9 cellular contexts compared by ENCODE assay signal in the genomic region with DNA sequence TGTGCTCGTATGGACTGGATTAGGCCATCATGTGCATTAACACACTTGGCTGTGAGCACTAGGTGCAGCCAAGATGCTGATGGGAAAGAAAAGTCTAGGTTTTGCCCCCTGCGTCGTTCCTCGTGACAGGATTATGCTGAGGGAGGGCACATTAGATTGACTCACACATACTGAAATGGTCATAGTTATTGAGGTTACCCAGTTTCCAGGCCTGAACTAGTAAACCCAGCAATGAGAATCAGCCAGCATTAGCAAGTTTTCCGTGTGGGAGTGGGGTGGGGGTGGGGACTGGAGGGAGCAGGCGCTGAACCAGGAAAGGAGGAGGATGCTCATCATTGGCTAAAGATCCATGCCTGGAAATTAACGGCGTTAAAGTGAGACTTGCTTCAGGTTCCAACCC.
DNase-seq lines count a peak whose midpoint lies in the region; ATAC-seq, FAIRE-seq and TF ChIP-seq lines count a peak whose summit lies in the region.
"Had no signal": no experiment of that assay in that cellular context is flagged by ENCODE, and none has a peak within 500 bp of the region (broad histone marks: within the 10 kb centered on the region; RNA-seq: fewer than 3 reads in every experiment).

No MANE protein-coding gene starts in this region.

- H4K20me1 ChIP-seq in HepG2 (ENCODE audit: insufficient read depth, low read length): no peaks in the 10 kb centered on the region
- H4K20me1 ChIP-seq in endothelial cell of umbilical vein (replicated peaks; ENCODE audit: control insufficient read depth, extremely low read depth, insufficient read depth, low read length): no peaks in the 10 kb centered on the region

- H2AFZ ChIP-seq in HepG2 (ENCODE audit: low read length) (no peak overlapping the region), endothelial cell of umbilical vein (ENCODE audit: low read depth, low read length) (no peak overlapping the region)

- TF ChIP-seq RAD21 in liver (IDR thresholded peaks at IDR 0.05) (no peak), HepG2 (CRISPR knock-in tag; IDR thresholded peaks at IDR 0.05) (no peak)

- H3K36me3 Mint-ChIP-seq in nephron (ENCODE audit: low read depth): no peaks in the 10 kb centered on the region
- peaks cover 0 to 2% of the 10 kb centered on the region in 2 donors for H3K36me3 Mint-ChIP-seq in activated T-cell treated with anti-CD3 and anti-CD28 coated beads, Interleukin-2, amount 50 U/mL, for 72 hours (ENCODE audit: insufficient read depth in 2 of 2)

- FAIRE-seq in HepG2 (lab: Jason Lieb, UNC) (no peak), endothelial cell of umbilical vein (lab: Jason Lieb, UNC) (no peak), H54 (lab: Jason Lieb, UNC) (no peak)

- in situ Hi-C loops in HepG2 (cut with HindIII; ENCODE audit: extremely low pct_ligation_motif_present, low pct_unique_long_range_greater_than_20kb): no loop called here

- POLR2A ChIA-PET in HepG2 (lab: Yijun Ruan, JAX): no interaction called here
- POLR2A ChIA-PET in endothelial cell of umbilical vein (lab: Charles Lee): interaction anchor here (1.7 to 2.2 kb wide), 2 partner anchors 9 to 1206 kb away, joined by 6 to 8 read pairs; no protein-coding TSS in a partner anchor

- intact Hi-C loops in HepG2 (cut with micrococcal nuclease; ENCODE audit: unreplicated experiment) (no loop called here), endothelial cell of umbilical vein (cut with micrococcal nuclease) (no loop called here)

- peak overlapping the region; percentile 68 to 95 (median 87) for H3K4me3 ChIP-seq in liver (ENCODE audit: low read depth in 1 of 3, low read length in 3 of 3)
- H3K4me3 ChIP-seq in HepG2 (replicated peaks in 1 of 3; ENCODE audit: insufficient read depth in 1 of 3, low read depth in 2 of 3, low read length in 3 of 3): no peak overlapping the region
- peak overlapping the region in 1 of 3 experiments; percentile 32 for H3K4me3 ChIP-seq in endothelial cell of umbilical vein (replicated peaks in 1 of 3; ENCODE audit: insufficient read depth in 1 of 3, low read depth in 1 of 3, low read length in 3 of 3)

- CTCF ChIA-PET in HepG2 (lab: Yijun Ruan, JAX; ENCODE audit: low intra/inter-chr PET ratio, low total read pairs) (no interaction called here), endothelial cell of umbilical vein (lab: Charles Lee) (interaction anchor here (1.0 to 3.0 kb wide), 6 partner anchors 10 to 1208 kb away, joined by 3 to 21 read pairs (median 10); no protein-coding TSS in a partner anchor)

- TF ChIP-seq EP300 in HepG2 (IDR thresholded peaks at IDR 0.05; ENCODE audit: low read depth in 2 of 2, low read length in 2 of 2): no peak
- no peak for TF ChIP-seq EP300 in HepG2 (CRISPR knock-in tag; IDR thresholded peaks at IDR 0.05; ENCODE audit: borderline replicate concordance)

- H3K27me3 Mint-ChIP-seq in nephron (ENCODE audit: low read depth): peaks cover 3% of the 10 kb centered on the region
- H3K27me3 Mint-ChIP-seq in activated T-cell treated with anti-CD3 and anti-CD28 coated beads, Interleukin-2, amount 50 U/mL, for 72 hours (ENCODE audit: low read depth): peaks cover 37% of the 10 kb centered on the region

- H3K4me1 Mint-ChIP-seq in nephron: peaks cover 38% of the 10 kb centered on the region
- peaks cover 38% of the 10 kb centered on the region for H3K4me1 Mint-ChIP-seq in activated T-cell treated with anti-CD3 and anti-CD28 coated beads, Interleukin-2, amount 50 U/mL, for 72 hours (ENCODE audit: low read depth)

- DNase-seq in HepG2 (ENCODE audit: low spot score) (no peak), endothelial cell of umbilical vein (ENCODE audit: low read depth, low spot score) (no peak), iPS-NIHi7 (ENCODE audit: extremely low spot score) (no peak), NCI-H1436 treated with DMSO at 0.1 percent for 48 hours (lab: John Stamatoyannopoulos, UW) (no peak), H54 (ENCODE audit: insufficient read length, low spot score) (no peak)
- DNase-seq in activated T-cell treated with anti-CD3 and anti-CD28 coated beads, Interleukin-2, amount 50 U/mL, for 72 hours: no peak

- H3K79me2 ChIP-seq in HepG2 (ENCODE audit: insufficient read depth, low read length): no peaks in the 10 kb centered on the region
- no peaks in the 10 kb centered on the region for H3K79me2 ChIP-seq in endothelial cell of umbilical vein (ENCODE audit: control insufficient read depth, insufficient read depth, low read length)

- H3K9me3 ChIP-seq in liver (ENCODE audit: control insufficient read depth in 4 of 4, low read length in 3 of 4): no peaks in the 10 kb centered on the region
- no peaks in the 10 kb centered on the region for H3K9me3 ChIP-seq in HepG2 (ENCODE audit: low read length)
- H3K9me3 ChIP-seq in endothelial cell of umbilical vein (replicated peaks; ENCODE audit: control insufficient read depth, insufficient read depth, low read length): no peaks in the 10 kb centered on the region

- H3K9ac ChIP-seq in liver (ENCODE audit: low read depth in 1 of 2, low read length in 2 of 2) (peak overlapping the region; percentile 57 to 92), HepG2 (ENCODE audit: insufficient read depth, low read depth, low read length) (no peak overlapping the region), endothelial cell of umbilical vein (replicated peaks; ENCODE audit: extremely low read depth, insufficient read depth, low read length) (peak overlapping the region; percentile 75)

- 30% methylated on average over 8 of the region's 8 CpGs for WGBS in liver
- WGBS in HepG2 (ENCODE audit: low lambda C conversion rate): 90% methylated on average over 8 of the region's 8 CpGs

- H3K27me3 ChIP-seq in liver (ENCODE audit: control insufficient read depth in 4 of 4, insufficient read depth in 4 of 4, low read length in 3 of 4): no peaks in the 10 kb centered on the region
- H3K27me3 ChIP-seq in HepG2 (ENCODE audit: control insufficient read depth in 1 of 2, insufficient read depth in 2 of 2, low read length in 2 of 2): no peaks in the 10 kb centered on the region
- H3K27me3 ChIP-seq in endothelial cell of umbilical vein (ENCODE audit: control insufficient read depth in 2 of 2, insufficient read depth in 2 of 2, low read length in 2 of 2): no peaks in the 10 kb centered on the region

- TF ChIP-seq CTCF in liver (IDR thresholded peaks at IDR 0.05; ENCODE audit: low read depth, low read length, missing input control): no peak
- TF ChIP-seq CTCF in HepG2 (CRISPR knock-in tag; IDR thresholded peaks at IDR 0.05): no peak
- no peak for TF ChIP-seq CTCF in endothelial cell of umbilical vein (IDR thresholded peaks at IDR 0.05; ENCODE audit: extremely low read depth in 1 of 2, insufficient read depth in 1 of 2, low read depth in 1 of 2, low read length in 2 of 2)
- TF ChIP-seq CTCF in nephron (IDR thresholded peaks at IDR 0.05; ENCODE audit: unreplicated experiment in 3 of 3): no peak

- H3K9me1 ChIP-seq in endothelial cell of umbilical vein (replicated peaks; ENCODE audit: control insufficient read depth, extremely low read depth, insufficient read depth, low read length): no peaks in the 10 kb centered on the region

- H3K27ac Mint-ChIP-seq in nephron: peak overlapping the region in 1 of 3 experiments; percentile 89
- H3K27ac Mint-ChIP-seq in activated T-cell treated with anti-CD3 and anti-CD28 coated beads, Interleukin-2, amount 50 U/mL, for 72 hours: no peak overlapping the region
- H3K27ac Mint-ChIP-seq: stimulated activated naive CD8-positive, alpha-beta T cell treated with anti-CD3 and anti-CD28 coated beads, Interleukin-15, Interleukin-2, amounts not matched to agents 100 ng/mL and 50 ng/mL, for 24 hours had no signal

- H3K36me3 ChIP-seq in liver (ENCODE audit: control insufficient read depth in 4 of 4, insufficient read depth in 3 of 4, low read depth in 1 of 4, low read length in 3 of 4) (peaks cover 0 to 6% (median 0%) of the 10 kb centered on the region in 4 donors), HepG2 (replicated peaks in 1 of 2; ENCODE audit: control insufficient read depth in 1 of 2, insufficient read depth in 2 of 2, low read length in 2 of 2) (no peaks in the 10 kb centered on the region), endothelial cell of umbilical vein (ENCODE audit: control insufficient read depth in 2 of 2, extremely low read depth in 1 of 2, insufficient read depth in 2 of 2, low read length in 2 of 2) (no peaks in the 10 kb centered on the region)

- dilution Hi-C loops in endothelial cell of umbilical vein (cut with MboI; ENCODE audit: extremely low pct_ligation_motif_present, low sequenced_read_pairs): no loop called here

- H3K27ac ChIP-seq in liver (ENCODE audit: low read depth in 1 of 2, low read length in 2 of 2) (peak overlapping the region; percentile 90 to 96), HepG2 (ENCODE audit: extremely low read length, insufficient read depth, low read length) (no peak overlapping the region), endothelial cell of umbilical vein (ENCODE audit: insufficient read depth, low read depth, low read length) (peak overlapping the region; percentile 77)

- no peaks in the 10 kb centered on the region for H3K9me3 Mint-ChIP-seq in nephron
- no peaks in the 10 kb centered on the region for H3K9me3 Mint-ChIP-seq in activated T-cell treated with anti-CD3 and anti-CD28 coated beads, Interleukin-2, amount 50 U/mL, for 72 hours

- TF ChIP-seq POLR2A in HepG2 (IDR thresholded peaks at IDR 0.05; ENCODE audit: insufficient read depth in 1 of 2, low read depth in 2 of 2, low read length in 2 of 2) (no peak), endothelial cell of umbilical vein (IDR thresholded peaks at IDR 0.05; ENCODE audit: low read depth, low read length) (no peak), H54 (IDR thresholded peaks at IDR 0.05; ENCODE audit: low read depth, low read length) (no peak)

- H3K4me3 Mint-ChIP-seq in nephron: peak overlapping the region; percentile 82 to 84 (median 82)
- no peak overlapping the region for H3K4me3 Mint-ChIP-seq in activated T-cell treated with anti-CD3 and anti-CD28 coated beads, Interleukin-2, amount 50 U/mL, for 72 hours
- H3K4me3 Mint-ChIP-seq: stimulated activated naive CD8-positive, alpha-beta T cell treated with anti-CD3 and anti-CD28 coated beads, Interleukin-15, Interleukin-2, amounts not matched to agents 100 ng/mL and 50 ng/mL, for 24 hours had no signal

- H3K4me1 ChIP-seq in liver (ENCODE audit: control insufficient read depth in 4 of 4, insufficient read depth in 4 of 4, low read length in 3 of 4) (peaks cover 0 to 52% (median 14%) of the 10 kb centered on the region in 4 donors), HepG2 (ENCODE audit: insufficient read depth, low read length) (peaks cover 38% of the 10 kb centered on the region), endothelial cell of umbilical vein (ENCODE audit: control insufficient read depth, extremely low read depth, insufficient read depth, low read length) (peaks cover 44% of the 10 kb centered on the region)

- H3K4me2 ChIP-seq in HepG2 (ENCODE audit: low read depth, low read length): no peak overlapping the region
- H3K4me2 ChIP-seq in endothelial cell of umbilical vein (ENCODE audit: insufficient read depth, low read length): peak overlapping the region; percentile 74

- ATAC-seq in HepG2: no peak
- ATAC-seq in activated T-cell treated with anti-CD3 and anti-CD28 coated beads, Interleukin-2, amount 50 U/mL, for 72 hours (replicated peaks in 1 of 2): no peak

- BruUV-seq in HepG2 (replicated peaks; lab: Mats Ljungman, UMichigan): no TSS peak
- BruUV-seq in endothelial cell of umbilical vein (replicated peaks; lab: Mats Ljungman, UMichigan): no TSS peak

TF ChIP-seq in endothelial cell of umbilical vein, 7 proteins besides CTCF, POLR2A, EP300 and RAD21:
- no peak for TF ChIP-seq POLR2AphosphoS5 (IDR thresholded peaks at IDR 0.05; ENCODE audit: insufficient read depth, low read depth, low read length)

Comparison
In these comparisons a context has a peak if more than half of its experiments do, and no peak if none do; other contexts are left out.
1. H3K4me3 ChIP-seq: peak in liver (3 of 3); none in HepG2 (0 of 3).
2. H3K4me3 Mint-ChIP-seq: peak in nephron (3 of 3); none in activated T-cell treated with anti-CD3 and anti-CD28 coated beads, Interleukin-2, amount 50 U/mL, for 72 hours (0 of 2).